9 cellular contexts compared by ENCODE assay signal in genomic region chr3:15805756-15806266, GRCh38. TPM values are rescaled to one million over a fixed set of nuclear protein-coding genes. Genes with fewer than 3 reads are reported as not detected.
A peak's percentile ranks its signal among the peaks of the same experiment; 100 is the strongest.
DNase-seq lines count a peak whose midpoint lies in the region; ATAC-seq, FAIRE-seq and TF ChIP-seq lines count a peak whose summit lies in the region.
"Had no signal": no experiment of that assay in that cellular context is flagged by ENCODE, and none has a peak within 500 bp of the region (broad histone marks: within the 10 kb centered on the region; RNA-seq: fewer than 3 reads in every experiment).

No MANE protein-coding gene starts in this region.

- H3K27me3 ChIP-seq in endothelial cell of umbilical vein (ENCODE audit: control insufficient read depth in 2 of 2, insufficient read depth in 2 of 2, low read length in 2 of 2) (no peaks in the 10 kb centered on the region), thyroid gland (no peaks in the 10 kb centered on the region), right atrium auricular region (no peaks in the 10 kb centered on the region)

- H3K79me2 ChIP-seq in endothelial cell of umbilical vein (ENCODE audit: control insufficient read depth, insufficient read depth, low read length): peaks cover 3% of the 10 kb centered on the region

- ATAC-seq in GM18517 (IDR thresholded peaks at IDR 0.05; ENCODE audit: unreplicated experiment) (peak; percentile 82), HG02571 (IDR thresholded peaks at IDR 0.05; ENCODE audit: unreplicated experiment) (peak; percentile 75)

- dilution Hi-C loops in endothelial cell of umbilical vein (cut with MboI; ENCODE audit: extremely low pct_ligation_motif_present, low sequenced_read_pairs): no loop called here

- H4K20me1 ChIP-seq in endothelial cell of umbilical vein (replicated peaks; ENCODE audit: control insufficient read depth, extremely low read depth, insufficient read depth, low read length): no peaks in the 10 kb centered on the region

- H3K4me1 ChIP-seq in endothelial cell of umbilical vein (ENCODE audit: control insufficient read depth, extremely low read depth, insufficient read depth, low read length): peaks cover 15% of the 10 kb centered on the region
- peaks cover 2 to 6% of the 10 kb centered on the region in 2 donors for H3K4me1 ChIP-seq in thyroid gland
- peaks cover 0 to 5% of the 10 kb centered on the region in 2 donors for H3K4me1 ChIP-seq in right atrium auricular region

- H3K4me3 ChIP-seq in endothelial cell of umbilical vein (replicated peaks in 1 of 3; ENCODE audit: insufficient read depth in 1 of 3, low read depth in 1 of 3, low read length in 3 of 3): no peak overlapping the region
- no peak overlapping the region for H3K4me3 ChIP-seq in thyroid gland (replicated peaks in 1 of 3)
- no peak overlapping the region for H3K4me3 ChIP-seq in right atrium auricular region

- H3K27ac ChIP-seq in endothelial cell of umbilical vein (ENCODE audit: insufficient read depth, low read depth, low read length): peak overlapping the region; percentile 37
- H3K27ac ChIP-seq in thyroid gland: no peak overlapping the region
- no peak overlapping the region for H3K27ac ChIP-seq in right atrium auricular region
- H3K27ac ChIP-seq: parathyroid adenoma had no signal

- H3K9me3 ChIP-seq in endothelial cell of umbilical vein (replicated peaks; ENCODE audit: control insufficient read depth, insufficient read depth, low read length) (no peaks in the 10 kb centered on the region), thyroid gland (no peaks in the 10 kb centered on the region), right atrium auricular region (no peaks in the 10 kb centered on the region)

- H2AFZ ChIP-seq in endothelial cell of umbilical vein (ENCODE audit: low read depth, low read length): no peak overlapping the region
- H2AFZ ChIP-seq: parathyroid adenoma had no signal

- no peaks in the 10 kb centered on the region for H3K9me1 ChIP-seq in endothelial cell of umbilical vein (replicated peaks; ENCODE audit: control insufficient read depth, extremely low read depth, insufficient read depth, low read length)

- peak; percentile 63 for FAIRE-seq in endothelial cell of umbilical vein (lab: Jason Lieb, UNC)

- POLR2A ChIA-PET in endothelial cell of umbilical vein (lab: Charles Lee): interaction anchor here (0.7 to 1.5 kb wide), 3 partner anchors 9 to 204 kb away, joined by 3 to 6 read pairs (median 5); partner anchors contain the start of genes BTD and HACL1

- peak overlapping the region; percentile 58 for H3K9ac ChIP-seq in endothelial cell of umbilical vein (replicated peaks; ENCODE audit: extremely low read depth, insufficient read depth, low read length)
- H3K9ac ChIP-seq: parathyroid adenoma had no signal

- no peak for TF ChIP-seq CTCF in endothelial cell of umbilical vein (IDR thresholded peaks at IDR 0.05; ENCODE audit: extremely low read depth in 1 of 2, insufficient read depth in 1 of 2, low read depth in 1 of 2, low read length in 2 of 2)
- no peak for TF ChIP-seq CTCF in thyroid gland (IDR thresholded peaks at IDR 0.05)
- TF ChIP-seq CTCF in right atrium auricular region (IDR thresholded peaks at IDR 0.05): no peak

- DNase-seq in NAMALWA (ENCODE audit: low spot score): peak; percentile 52
- peak; percentile 90 for DNase-seq in endothelial cell of umbilical vein (ENCODE audit: low read depth, low spot score)
- DNase-seq in NK-92 treated with Interleukin-12 subunit alpha and Interleukin-12 subunit beta, amount 100 ng/mL, for 24 hours (lab: John Stamatoyannopoulos, UW): no peak
- no peak for DNase-seq in C1 segment of cervical spinal cord (lab: John Stamatoyannopoulos, UW)
- no peak for DNase-seq in thyroid gland
- DNase-seq in right atrium auricular region (ENCODE audit: low spot score): no peak

- intact Hi-C loops in endothelial cell of umbilical vein (cut with micrococcal nuclease): loop anchor here (1.0 kb wide), 4 partner anchors 9 to 175 kb away; partner anchors contain the start of gene ANKRD28
- intact Hi-C loops in thyroid gland (cut with DNase I): loop anchor here (5.0 kb wide), 1 partner anchor 169 kb away; no protein-coding TSS in a partner anchor

- WGBS in thyroid gland, 2 donors: 74 to 78% methylated on average over 7 of the region's 7 CpGs

- no peaks in the 10 kb centered on the region for H3K36me3 ChIP-seq in endothelial cell of umbilical vein (ENCODE audit: control insufficient read depth in 2 of 2, extremely low read depth in 1 of 2, insufficient read depth in 2 of 2, low read length in 2 of 2)
- H3K36me3 ChIP-seq in thyroid gland: no peaks in the 10 kb centered on the region
- no peaks in the 10 kb centered on the region for H3K36me3 ChIP-seq in right atrium auricular region

- no TSS peak for BruUV-seq in endothelial cell of umbilical vein (replicated peaks; lab: Mats Ljungman, UMichigan)

- peak overlapping the region; percentile 15 for H3K4me2 ChIP-seq in endothelial cell of umbilical vein (ENCODE audit: insufficient read depth, low read length)

- CTCF ChIA-PET in endothelial cell of umbilical vein (lab: Charles Lee): interaction anchor here (0.9 to 2.7 kb wide), 4 partner anchors 9 to 179 kb away, joined by 3 to 16 read pairs (median 5); partner anchors contain the start of gene ANKRD28

- TF ChIP-seq POLR2A in endothelial cell of umbilical vein (IDR thresholded peaks at IDR 0.05; ENCODE audit: low read depth, low read length) (no peak), thyroid gland (IDR thresholded peaks at IDR 0.05) (no peak)

TF ChIP-seq in endothelial cell of umbilical vein, 7 proteins besides CTCF, POLR2A, EP300 and RAD21:
- TF ChIP-seq MAX (IDR thresholded peaks at IDR 0.05; ENCODE audit: insufficient read depth, insufficient read length) (no peak), EZH2 (IDR thresholded peaks at IDR 0.05; ENCODE audit: borderline replicate concordance, low read depth, low read length, severe bottlenecking) (no peak), JUN (IDR thresholded peaks at IDR 0.05; ENCODE audit: borderline replicate concordance, insufficient read depth, insufficient read length, low read depth) (peak; percentile 88), FOS (IDR thresholded peaks at IDR 0.05; ENCODE audit: borderline replicate concordance, insufficient read depth, low read length) (peak; percentile 73), GATA2 (IDR thresholded peaks at IDR 0.05; ENCODE audit: insufficient read depth, insufficient read length, low read depth, low read length) (peak; percentile 49)
TF ChIP-seq in endothelial cell of umbilical vein: peak in this region for 3.

RNA-seq across cellular contexts. Expression of gene ANKRD28, which starts 8.0 kb away (rescaled TPM):
- total RNA-seq in endothelial cell of umbilical vein: 82.2 and 97.3 TPM in 2 replicates
- polyA plus RNA-seq in endothelial cell of umbilical vein: 36.7 and 37.1 TPM in 2 replicates
- 24.5 and 29.7 TPM in 2 replicates for polyA plus RNA-seq in endothelial cell of umbilical vein (2011; cell fraction: cytosol; rRNA removed)
- polyA plus RNA-seq in endothelial cell of umbilical vein (2011; cell fraction: nucleus; rRNA removed): 106 and 142 TPM in 2 replicates
- 31.7 and 46.5 TPM in 2 replicates for polyA plus RNA-seq in endothelial cell of umbilical vein (2012)
- 165 and 203 TPM in 2 replicates for polyA minus RNA-seq in endothelial cell of umbilical vein
- 39.1 TPM for polyA minus RNA-seq in endothelial cell of umbilical vein (2011; cell fraction: cytosol; rRNA and poly(A)+ RNA removed)
- 218 and 343 TPM in 2 replicates for polyA minus RNA-seq in endothelial cell of umbilical vein (2011; cell fraction: nucleus; rRNA and poly(A)+ RNA removed)
- total RNA-seq in thyroid gland: 10 to 100 TPM; 61.3 to 83.3 (median 72.7) TPM
- 10 to 100 TPM in 1 of 2 donors, 1 to 10 TPM in 1; 9.2 to 11.3 TPM for total RNA-seq in right atrium auricular region

Comparison
In these comparisons a context has a peak if more than half of its experiments do, and no peak if none do; other contexts are left out.
1. DNase-seq: peak in NAMALWA (single experiment) and endothelial cell of umbilical vein (single experiment); none in NK-92 treated with Interleukin-12 subunit alpha and Interleukin-12 subunit beta, amount 100 ng/mL, for 24 hours (single experiment), C1 segment of cervical spinal cord (0 of 14), thyroid gland (0 of 2) and right atrium auricular region (single experiment).